29 cellular contexts compared by ENCODE assay signal in genomic region chr1:99754055-99754626, GRCh38.
"Had no signal": no experiment of that assay in that cellular context is flagged by ENCODE, and none has a peak within 500 bp of the region (broad histone marks: within the 10 kb centered on the region; RNA-seq: fewer than 3 reads in every experiment).

No MANE protein-coding gene starts in this region.

- H3K36me3 ChIP-seq: left lung, lower lobe of right lung, pancreas, prostate gland, sigmoid colon, spleen, stomach, thyroid gland, upper lobe of right lung had no signal

- H3K9me3 ChIP-seq: left lung, lower lobe of right lung, pancreas, prostate gland, sigmoid colon, stomach, testis, thyroid gland, upper lobe of right lung had no signal

- DNase-seq: hypothalamus; immature natural killer cell; kidney; left colon; left lung; lower lobe of right lung; mammary epithelial cell; mesenchymal stem cell; naive thymus-derived CD8-positive, alpha-beta T cell; nucleus accumbens; pancreas; posterior cingulate gyrus; retina; right cardiac atrium; sigmoid colon; small intestine; spleen; stimulated activated CD4-positive, alpha-beta T cell treated with anti-CD3 and anti-CD28 coated beads, Interleukin-4, amount 100 ng/mL, for 24 hours; stimulated activated CD8-positive, alpha-beta memory T cell treated with anti-CD3 and anti-CD28 coated beads, Interleukin-4, amount 100 ng/mL, for 48 hours; stimulated activated naive CD8-positive, alpha-beta T cell treated with anti-CD3 and anti-CD28 coated beads, Interleukin-15, Interleukin-2, amounts not matched to agents 100 U/mL and 50 U/mL, for 24 hours; stomach; testis; thyroid gland; trophoblast cell; upper lobe of right lung had no signal

- H3K27me3 Mint-ChIP-seq: naive thymus-derived CD8-positive, alpha-beta T cell; stimulated activated memory B cell treated with anti-CD40 and anti-IgM and Interleukin-4, amounts not matched to agents 10 μg/mL and 1 μg/mL and 100 μg/mL, for 72 hours had no signal

- H3K27ac ChIP-seq: left lung, lower lobe of right lung, pancreas, prostate gland, sigmoid colon, spleen, stomach, testis, thyroid gland, upper lobe of right lung had no signal

- H3K4me1 ChIP-seq: prostate gland, testis had no signal

- ATAC-seq: left colon; left lung; lower lobe of right lung; naive thymus-derived CD8-positive, alpha-beta T cell; pancreas; right cardiac atrium; stimulated activated memory B cell treated with anti-CD40 and anti-IgM and Interleukin-4, amounts not matched to agents 10 μg/mL and 1 μg/mL and 100 μg/mL, for 72 hours; stimulated activated naive CD8-positive, alpha-beta T cell treated with anti-CD3 and anti-CD28 coated beads, Interleukin-15, Interleukin-2, amounts not matched to agents 100 U/mL and 50 U/mL, for 24 hours; upper lobe of right lung had no signal

- H3K27ac Mint-ChIP-seq: immature natural killer cell; naive thymus-derived CD8-positive, alpha-beta T cell; stimulated activated memory B cell treated with anti-CD40 and anti-IgM and Interleukin-4, amounts not matched to agents 10 μg/mL and 1 μg/mL and 100 μg/mL, for 72 hours had no signal

- H3K4me3 ChIP-seq: left lung, lower lobe of right lung, pancreas, prostate gland, sigmoid colon, spleen, stomach, testis, thyroid gland, upper lobe of right lung had no signal

- H3K4me3 Mint-ChIP-seq: immature natural killer cell; naive thymus-derived CD8-positive, alpha-beta T cell; nephron; neural crest cell; stimulated activated memory B cell treated with anti-CD40 and anti-IgM and Interleukin-4, amounts not matched to agents 10 μg/mL and 1 μg/mL and 100 μg/mL, for 72 hours had no signal
